30 cellular contexts compared by ENCODE assay signal in genomic region chr20:46283426-46283825, GRCh38. TPM values are rescaled to one million over a fixed set of nuclear protein-coding genes. Genes with fewer than 3 reads are reported as not detected.
DNase-seq lines count a peak whose midpoint lies in the region; ATAC-seq, FAIRE-seq and TF ChIP-seq lines count a peak whose summit lies in the region.
"Had no signal": no experiment of that assay in that cellular context is flagged by ENCODE, and none has a peak within 500 bp of the region (broad histone marks: within the 10 kb centered on the region; RNA-seq: fewer than 3 reads in every experiment).

No MANE protein-coding gene starts in this region.

- no peak overlapping the region for H3K4me3 Mint-ChIP-seq in MCF 10A (ENCODE audit: unreplicated experiment)
- H3K4me3 Mint-ChIP-seq: activated naive CD4-positive, alpha-beta T cell treated with anti-CD3 and anti-CD28 coated beads for 36 hours; activated T-cell treated with anti-CD3 and anti-CD28 coated beads, Interleukin-2, amount 50 U/mL, for 72 hours; natural killer cell treated with Interleukin-12 subunit alpha and Interleukin-12 subunit beta and Interleukin-15 and Interleukin-18, amount 100 ng/mL, for 72 hours; stimulated activated effector memory CD8-positive, alpha-beta T cell treated with anti-CD3 and anti-CD28 coated beads, Interleukin-12 subunit alpha, Interleukin-12 subunit beta, amount 100 ng/mL, for 72 hours had no signal

- TF ChIP-seq POLR2A in breast epithelium (IDR thresholded peaks at IDR 0.05) (no peak), Peyer's patch (IDR thresholded peaks at IDR 0.05) (no peak)

- H3K4me3 ChIP-seq in breast epithelium = no peak overlapping the region
- no peak overlapping the region for H3K4me3 ChIP-seq in Peyer's patch
- H3K4me3 ChIP-seq: dorsolateral prefrontal cortex, esophagus squamous epithelium, GM23248, upper lobe of right lung had no signal

- no TSS peak for BruUV-seq in MCF 10A (replicated peaks; lab: Mats Ljungman, UMichigan)

- H3K36me3 ChIP-seq in breast epithelium = no peaks in the 10 kb centered on the region
- no peaks in the 10 kb centered on the region for H3K36me3 ChIP-seq in Peyer's patch
- H3K36me3 ChIP-seq: esophagus squamous epithelium, upper lobe of right lung had no signal

- POLR2A ChIA-PET in MCF 10A (lab: Yijun Ruan, JAX) = interaction anchor here (0.7 kb wide), 1 partner anchor 10 kb away, joined by 3 read pairs; no protein-coding TSS in a partner anchor

- H3K27ac Mint-ChIP-seq in MCF 10A (ENCODE audit: low read depth, unreplicated experiment) = no peak overlapping the region
- H3K27ac Mint-ChIP-seq: activated naive CD4-positive, alpha-beta T cell treated with anti-CD3 and anti-CD28 coated beads for 36 hours; activated T-cell treated with anti-CD3 and anti-CD28 coated beads, Interleukin-2, amount 50 U/mL, for 72 hours; natural killer cell treated with Interleukin-12 subunit alpha and Interleukin-12 subunit beta and Interleukin-15 and Interleukin-18, amount 100 ng/mL, for 72 hours; stimulated activated effector memory CD8-positive, alpha-beta T cell treated with anti-CD3 and anti-CD28 coated beads, Interleukin-12 subunit alpha, Interleukin-12 subunit beta, amount 100 ng/mL, for 72 hours had no signal

- peak; percentile 95 for FAIRE-seq in urothelium cell line (lab: Jason Lieb, UNC)
- FAIRE-seq: D721Med, endometrium, frontal cortex, TTC549 had no signal

- H3K27me3 Mint-ChIP-seq in MCF 10A (ENCODE audit: insufficient read depth, unreplicated experiment) = no peaks in the 10 kb centered on the region

- CTCF ChIA-PET in MCF 10A (lab: Yijun Ruan, JAX) = interaction anchor here (0.7 to 1.1 kb wide), 2 partner anchors 22 to 149 kb away, joined by 3 to 4 read pairs; no protein-coding TSS in a partner anchor

- H3K4me1 ChIP-seq in breast epithelium = no peaks in the 10 kb centered on the region
- H3K4me1 ChIP-seq in foreskin keratinocyte = peaks cover 3% of the 10 kb centered on the region
- H3K4me1 ChIP-seq in Peyer's patch = no peaks in the 10 kb centered on the region
- H3K4me1 ChIP-seq: esophagus squamous epithelium, upper lobe of right lung had no signal

- peak; percentile 68 for ATAC-seq in foreskin keratinocyte
- ATAC-seq: activated T-cell treated with anti-CD3 and anti-CD28 coated beads, Interleukin-2, amount 50 U/mL, for 72 hours; left colon; natural killer cell treated with Interleukin-12 subunit alpha and Interleukin-12 subunit beta and Interleukin-15 and Interleukin-18, amount 100 ng/mL, for 72 hours; stimulated activated effector memory CD8-positive, alpha-beta T cell treated with anti-CD3 and anti-CD28 coated beads, Interleukin-12 subunit alpha, Interleukin-12 subunit beta, amount 100 ng/mL, for 72 hours; upper lobe of right lung had no signal

- H3K9me3 Mint-ChIP-seq in MCF 10A (ENCODE audit: unreplicated experiment) = no peaks in the 10 kb centered on the region
- H3K9me3 Mint-ChIP-seq: activated naive CD4-positive, alpha-beta T cell treated with anti-CD3 and anti-CD28 coated beads for 36 hours; activated T-cell treated with anti-CD3 and anti-CD28 coated beads, Interleukin-2, amount 50 U/mL, for 72 hours; natural killer cell treated with Interleukin-12 subunit alpha and Interleukin-12 subunit beta and Interleukin-15 and Interleukin-18, amount 100 ng/mL, for 72 hours; stimulated activated effector memory CD8-positive, alpha-beta T cell treated with anti-CD3 and anti-CD28 coated beads, Interleukin-12 subunit alpha, Interleukin-12 subunit beta, amount 100 ng/mL, for 72 hours had no signal

- no peaks in the 10 kb centered on the region for H3K36me3 Mint-ChIP-seq in MCF 10A (ENCODE audit: insufficient read depth, unreplicated experiment)
- H3K36me3 Mint-ChIP-seq: natural killer cell treated with Interleukin-12 subunit alpha and Interleukin-12 subunit beta and Interleukin-15 and Interleukin-18, amount 100 ng/mL, for 72 hours; stimulated activated effector memory CD8-positive, alpha-beta T cell treated with anti-CD3 and anti-CD28 coated beads, Interleukin-12 subunit alpha, Interleukin-12 subunit beta, amount 100 ng/mL, for 72 hours had no signal

- no peak for TF ChIP-seq CTCF in MCF 10A (IDR thresholded peaks at IDR 0.05; ENCODE audit: unreplicated experiment)
- TF ChIP-seq CTCF in breast epithelium (IDR thresholded peaks at IDR 0.05) = no peak
- TF ChIP-seq CTCF in foreskin keratinocyte (conservative IDR thresholded peaks at IDR 0.05) = no peak
- TF ChIP-seq CTCF in Peyer's patch (IDR thresholded peaks at IDR 0.05) = no peak

- H3K4me1 Mint-ChIP-seq in MCF 10A (ENCODE audit: insufficient read depth, unreplicated experiment) = no peaks in the 10 kb centered on the region
- H3K4me1 Mint-ChIP-seq: stimulated activated effector memory CD8-positive, alpha-beta T cell treated with anti-CD3 and anti-CD28 coated beads, Interleukin-12 subunit alpha, Interleukin-12 subunit beta, amount 100 ng/mL, for 72 hours had no signal

- H3K27me3 ChIP-seq in breast epithelium = peaks cover 0 to 79% of the 10 kb centered on the region in 2 donors
- H3K27me3 ChIP-seq in foreskin keratinocyte = peaks cover 67% of the 10 kb centered on the region
- no peaks in the 10 kb centered on the region for H3K27me3 ChIP-seq in Peyer's patch

- H3K9me3 ChIP-seq in breast epithelium (no peaks in the 10 kb centered on the region), Peyer's patch (no peaks in the 10 kb centered on the region)
- H3K9me3 ChIP-seq: esophagus squamous epithelium, upper lobe of right lung had no signal

- H3K27ac ChIP-seq in breast epithelium (no peak overlapping the region), foreskin keratinocyte (no peak overlapping the region), Peyer's patch (no peak overlapping the region)
- H3K27ac ChIP-seq: 22Rv1, esophagus squamous epithelium, GM23248, upper lobe of right lung had no signal

- intact Hi-C loops in MCF 10A (cut with micrococcal nuclease) = no loop called here
- intact Hi-C loops in breast epithelium (cut with DNase I; ENCODE audit: low total_unique reads) = loop anchor here (5.0 kb wide), 1 partner anchor 656 kb away; the partner anchor contains the start of gene WFDC10A
- intact Hi-C loops in posterior vena cava (cut with DNase I) = no loop called here

- DNase-seq in MCF 10A (ENCODE audit: unreplicated experiment) (peak; percentile 25), breast epithelium (ENCODE audit: low spot score in 2 of 2) (no peak), NCI-H226 (peak; percentile 68), foreskin keratinocyte (peak; percentile 15 to 55), urothelium cell line (ENCODE audit: low spot score) (peak; percentile 95), posterior vena cava (ENCODE audit: low spot score) (no peak), Peyer's patch (no peak), NCI-H2107 treated with DMSO at 0.1 percent for 48 hours (lab: John Stamatoyannopoulos, UW; ENCODE audit: unreplicated experiment) (no peak)
- DNase-seq: activated naive CD4-positive, alpha-beta T cell treated with anti-CD3 and anti-CD28 coated beads for 36 hours; activated T-cell treated with anti-CD3 and anti-CD28 coated beads, Interleukin-2, amount 50 U/mL, for 72 hours; DND-41; dorsolateral prefrontal cortex; esophagus squamous epithelium; GM23248; KG1; left colon; NCI-H1436 treated with DMSO at 0.1 percent for 48 hours; NCI-H2107; RPMI8226; T-helper 1 cell; upper lobe of right lung had no signal

RNA-seq across cellular contexts. Expression of gene CDH22, which starts 24.9 kb away (rescaled TPM):
- total RNA-seq in MCF 10A (2022) (not detected in 2 replicates), breast epithelium (under 1 TPM; 0.15 to 0.66 (median 0.16) TPM), foreskin keratinocyte (not detected in 2 replicates), posterior vena cava (under 1 TPM; 0.28 to 0.29 TPM), Peyer's patch (not detected)
- not detected in 2 replicates for polyA plus RNA-seq in foreskin keratinocyte
- total RNA-seq: activated T-cell treated with anti-CD3 and anti-CD28 coated beads, Interleukin-2, amount 50 U/mL, for 72 hours; GM23248; natural killer cell treated with Interleukin-12 subunit alpha and Interleukin-12 subunit beta and Interleukin-15 and Interleukin-18, amount 100 ng/mL, for 72 hours; NCI-H460; osteoblast had no signal
- polyA plus RNA-seq: GM23248 had no signal

Comparison
In these comparisons a context has a peak if more than half of its experiments do, and no peak if none do; other contexts are left out.
1. DNase-seq: peak in MCF 10A (single experiment), NCI-H226 (single experiment), foreskin keratinocyte (2 of 2) and urothelium cell line (single experiment); none in breast epithelium (0 of 2), posterior vena cava (single experiment), Peyer's patch (0 of 3) and NCI-H2107 treated with DMSO at 0.1 percent for 48 hours (single experiment).